Comparison of ENCODE assay signal across 3 cellular contexts in genomic region chr13:30081331-30081730, GRCh38.
"Had no signal": no experiment of that assay in that cellular context is flagged by ENCODE, and none has a peak within 500 bp of the region (broad histone marks: within the 10 kb centered on the region; RNA-seq: fewer than 3 reads in every experiment).

No MANE protein-coding gene starts in this region.

- DNase-seq: GDM1, GF-D8 had no signal

- H3K4me3 ChIP-seq: GM12878 had no signal

- ATAC-seq: GM12878 had no signal
